ENCODE assay signal across 8 cellular contexts in genomic region chr7:2757904-2758672, GRCh38.
DNase-seq lines count a peak whose midpoint lies in the region; ATAC-seq lines count a peak whose summit lies in the region.

No MANE protein-coding gene starts in this region.

- ATAC-seq in HG02610 (IDR thresholded peaks at IDR 0.05; ENCODE audit: unreplicated experiment), result peak; percentile 75

- peak; percentile 44 for DNase-seq in NCI-H2171 treated with DMSO at 0.1 percent for 48 hours (lab: John Stamatoyannopoulos, UW)
- no peak for DNase-seq in NCI-H2171 (lab: John Stamatoyannopoulos, UW)
- DNase-seq in NCI-H1092 (lab: John Stamatoyannopoulos, UW), result peak; percentile 7
- DNase-seq in activated CD4-positive, CD25-positive, alpha-beta regulatory T cell treated with anti-CD3 and anti-CD28 coated beads, Interleukin-2, amount 50 U/mL, for 16 hours (ENCODE audit: low read depth, low spot score), result peak; percentile 46
- peak; percentile 92 for DNase-seq in dedifferentiated amniotic fluid mesenchymal stem cell (ENCODE audit: extremely low spot score)
- peak; percentile 31 for DNase-seq in middle frontal gyrus (ENCODE audit: extremely low spot score, low spot score)
- DNase-seq in stimulated activated CD8-positive, alpha-beta memory T cell treated with anti-CD3 and anti-CD28 coated beads, Interleukin-4, amount 100 ng/mL, for 48 hours, result peak; percentile 83
